ENCODE assay signal across 8 cellular contexts in the genomic region with DNA sequence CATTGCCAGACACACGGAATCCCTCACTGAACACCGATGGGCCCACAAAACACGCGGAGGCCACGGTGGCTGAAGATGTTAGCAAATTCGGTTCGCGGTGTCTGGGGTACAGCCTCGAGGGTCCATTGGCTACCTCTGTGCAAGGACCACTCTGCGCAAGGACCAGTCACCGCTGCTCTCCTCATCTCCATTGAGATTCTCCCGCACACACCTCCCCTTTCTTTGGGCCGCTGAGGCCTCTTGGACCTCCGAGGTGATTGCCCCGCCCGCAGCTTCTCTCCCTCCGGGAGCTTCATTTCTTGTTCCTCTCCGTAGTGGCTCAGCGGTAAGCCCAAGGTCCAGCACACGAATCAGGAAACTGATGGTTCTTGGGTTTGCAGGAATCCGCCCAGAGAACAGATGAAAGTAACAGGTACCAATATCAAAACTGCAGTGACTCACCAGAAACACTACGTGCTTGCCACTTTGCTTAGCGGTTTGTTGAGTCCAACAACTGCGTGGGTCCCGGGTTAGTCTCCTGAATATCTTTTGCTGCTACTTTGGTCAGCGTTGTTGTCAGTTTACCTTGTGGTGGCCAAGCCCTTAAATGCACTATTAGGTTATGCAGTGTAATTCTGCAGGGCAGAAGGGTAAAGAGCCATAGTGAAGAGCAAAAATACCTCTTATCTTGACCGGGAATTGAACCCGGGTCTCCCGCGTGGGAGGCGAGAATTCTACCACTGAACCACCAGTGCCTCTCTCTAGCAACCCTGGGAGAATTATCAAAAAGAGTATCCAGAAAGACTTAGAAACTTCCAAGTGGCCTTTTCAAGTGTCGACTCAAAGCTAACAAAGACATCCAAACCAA.
DNase-seq lines count a peak whose midpoint lies in the region; ATAC-seq, FAIRE-seq and TF ChIP-seq lines count a peak whose summit lies in the region.
"Not testable (repeated sequence)": the region's sequence is repeated elsewhere in the genome, so short reads cannot be mapped to it uniquely, and the experiment has no call there.

No MANE protein-coding gene starts in this region.

- H3K4me1 ChIP-seq in A549; hepatocyte (ENCODE audit: insufficient read depth): not testable (repeated sequence)

- not testable (repeated sequence) for TF ChIP-seq EP300 in A549 (IDR thresholded peaks at IDR 0.05)

- not testable (repeated sequence) for H3K9me3 Mint-ChIP-seq in progenitor cell of endocrine pancreas (ENCODE audit: low read depth)

- ATAC-seq in A549 = peak; percentile 77 to 86
- peak; percentile 51 for ATAC-seq in GM18505 (IDR thresholded peaks at IDR 0.05; ENCODE audit: unreplicated experiment)
- peak; percentile 80 for ATAC-seq in HG03432 (IDR thresholded peaks at IDR 0.05; ENCODE audit: unreplicated experiment)

- H3K27me3 Mint-ChIP-seq in progenitor cell of endocrine pancreas = not testable (repeated sequence)

- not testable (repeated sequence) for H3K27me3 ChIP-seq in WERI-Rb-1 (ENCODE audit: insufficient read depth, low read depth, severe bottlenecking); brain microvascular endothelial cell (replicated peaks); hepatocyte

- in situ Hi-C loops in brain microvascular endothelial cell (cut with HindIII; ENCODE audit: low pct_ligation_motif_present, low sequenced_read_pairs) = not testable (repeated sequence)

- not testable (repeated sequence) for H3K4me2 ChIP-seq in A549, hepatocyte

- not testable (repeated sequence) for H3K27ac ChIP-seq in A549, WERI-Rb-1, brain microvascular endothelial cell, hepatocyte

- POLR2A ChIA-PET in A549 (lab: Yijun Ruan, JAX) = not testable (repeated sequence)

- not testable (repeated sequence) for H3K79me2 ChIP-seq in hepatocyte

- H3K36me3 ChIP-seq in WERI-Rb-1; brain microvascular endothelial cell (replicated peaks); hepatocyte (replicated peaks; ENCODE audit: insufficient read depth, low read depth): not testable (repeated sequence)

- not testable (repeated sequence) for TF ChIP-seq RAD21 in A549 (conservative IDR thresholded peaks at IDR 0.05 in 1 of 2, IDR thresholded peaks at IDR 0.05 in 1 of 2)

- H3K27ac Mint-ChIP-seq in progenitor cell of endocrine pancreas = peak overlapping the region; percentile 95

- H3K9me3 ChIP-seq in A549; WERI-Rb-1 (ENCODE audit: severe bottlenecking); hepatocyte (ENCODE audit: low read depth): not testable (repeated sequence)

- WGBS in A549 (ENCODE audit: missing lambda C conversion rate) = 19% methylated on average over 14 of the region's 32 CpGs
- WGBS in hepatocyte (ENCODE audit: low lambda C conversion rate, missing lambda C conversion rate) = 54% methylated on average over 18 of the region's 32 CpGs

- H2AFZ ChIP-seq in hepatocyte = not testable (repeated sequence)

- not testable (repeated sequence) for H3K4me3 ChIP-seq in A549; WERI-Rb-1 (ENCODE audit: low read depth, low read length); brain microvascular endothelial cell (ENCODE audit: low read depth, low read length); hepatocyte

- FAIRE-seq in A549 (lab: Jason Lieb, UNC) = not testable (repeated sequence)

- not testable (repeated sequence) for H3K36me3 Mint-ChIP-seq in progenitor cell of endocrine pancreas (ENCODE audit: insufficient read depth)

- DNase-seq in A549 (ENCODE audit: low read depth in 1 of 2, low spot score in 1 of 2) (peak; percentile 8 to 73), NCI-H526 treated with DMSO at 0.1 percent for 48 hours (lab: John Stamatoyannopoulos, UW) (peak; percentile 30), WERI-Rb-1 (peak; percentile 25), brain microvascular endothelial cell (peak; percentile 79), hepatocyte (ENCODE audit: low spot score) (peak; percentile 69)
- DNase-seq in progenitor cell of endocrine pancreas (ENCODE audit: low spot score, unreplicated experiment) = not testable (repeated sequence)

- not testable (repeated sequence) for H3K4me3 Mint-ChIP-seq in progenitor cell of endocrine pancreas (ENCODE audit: low read depth)

- not testable (repeated sequence) for H3K9me2 ChIP-seq in hepatocyte (replicated peaks; ENCODE audit: insufficient read depth)

- H3K4me1 Mint-ChIP-seq in progenitor cell of endocrine pancreas (ENCODE audit: low read depth) = not testable (repeated sequence)

- CTCF ChIA-PET in A549 (lab: Yijun Ruan, JAX) = not testable (repeated sequence)

- TF ChIP-seq CTCF in A549 (IDR thresholded peaks at IDR 0.05); WERI-Rb-1 (IDR thresholded peaks at IDR 0.05; ENCODE audit: low read depth, low read length); brain microvascular endothelial cell (IDR thresholded peaks at IDR 0.05; ENCODE audit: low read depth, low read length, missing control alignments); hepatocyte (IDR thresholded peaks at IDR 0.05; ENCODE audit: poor library complexity); progenitor cell of endocrine pancreas (IDR thresholded peaks at IDR 0.05; ENCODE audit: unreplicated experiment): not testable (repeated sequence)

- not testable (repeated sequence) for H4K20me1 ChIP-seq in hepatocyte (ENCODE audit: insufficient read depth, poor library complexity, severe bottlenecking)

- not testable (repeated sequence) for TF ChIP-seq POLR2A in A549 (IDR thresholded peaks at IDR 0.05; ENCODE audit: low read length); GM18505 (IDR thresholded peaks at IDR 0.05; ENCODE audit: borderline replicate concordance, extremely low read depth, insufficient read depth, insufficient read length)

TF ChIP-seq in A549, 52 proteins besides CTCF, POLR2A, EP300 and RAD21:
- peak; percentile 32; the same call in 1 of the 2 replicates for TF ChIP-seq SREBF2 (IDR thresholded peaks at IDR 0.05)
